ENCODE assay signal across 29 cellular contexts in genomic region chr9:28332648-28333047, GRCh38.
"Had no signal": no experiment of that assay in that cellular context is flagged by ENCODE, and none has a peak within 500 bp of the region (broad histone marks: within the 10 kb centered on the region; RNA-seq: fewer than 3 reads in every experiment).

No MANE protein-coding gene starts in this region.

- FAIRE-seq: bronchial epithelial cell, K562, TTC549 had no signal

- H3K9me3 ChIP-seq: ascending aorta, body of pancreas, SJSA1 had no signal

- ATAC-seq: activated CD8-positive, alpha-beta memory T cell treated with anti-CD3 and anti-CD28 coated beads, Interleukin-2, amount 10 ng/mL, durations not matched to agents 7 days and 5 days; activated naive CD4-positive, alpha-beta T cell treated with anti-CD3 and anti-CD28 coated beads, Interleukin-2, amount 50 U/mL, for 72 hours; activated naive CD8-positive, alpha-beta T cell treated with anti-CD3 and anti-CD28 coated beads, Interleukin-2, amount 50 U/mL, for 24 hours; body of pancreas; K562; T-cell had no signal

- H3K36me3 ChIP-seq: ascending aorta, SJSA1 had no signal

- H3K27me3 ChIP-seq: ascending aorta, body of pancreas, SJSA1 had no signal

- DNase-seq: activated B cell treated with CpG ODN at 0.5 μM for 24 hours; activated CD4-positive, alpha-beta T cell treated with anti-CD3 and anti-CD28 coated beads for 1 hour; activated CD4-positive, alpha-beta T cell treated with anti-CD3 and anti-CD28 coated beads, Interleukin-2, amount 10 ng/mL, durations not matched to agents 24 days and 14 days; activated CD4-positive, alpha-beta T cell treated with anti-CD3 and anti-CD28 coated beads, Interleukin-2, amount 50 U/mL, for 48 hours; activated CD8-positive, alpha-beta memory T cell treated with anti-CD3 and anti-CD28 coated beads, Interleukin-2, amount 10 ng/mL, durations not matched to agents 7 days and 5 days; activated effector memory CD4-positive, alpha-beta T cell treated with anti-CD3 and anti-CD28 coated beads, Interleukin-2, amount 50 U/mL, for 16 hours; activated naive CD4-positive, alpha-beta T cell treated with Interleukin-2 at 50 U/mL for 16 hours; activated naive CD8-positive, alpha-beta T cell treated with anti-CD3 and anti-CD28 coated beads, Interleukin-2, amount 50 U/mL, for 24 hours; activated T-cell treated with anti-CD3 and anti-CD28 coated beads, Interleukin-2, amount 50 U/mL, for 24 hours; amniotic stem cell; body of pancreas; central memory CD4-positive, alpha-beta T cell; Karpas-422; MM.1S; NCI-H1105; NCI-H1436; NCI-H1694 treated with DMSO at 0.1 percent for 48 hours; NCI-H510A treated with DMSO at 0.1 percent for 48 hours; Right ventricle myocardium superior; RPMI8226; T-cell; T-helper 2 cell; T1000 had no signal

- H3K27ac ChIP-seq: ascending aorta, body of pancreas, SJSA1 had no signal

- H3K4me1 ChIP-seq: ascending aorta, body of pancreas, SJSA1 had no signal

- H3K4me3 ChIP-seq: ascending aorta, body of pancreas, K562, SJSA1 had no signal
